1 cellular context compared by ENCODE assay signal in genomic region chr7:149125189-149125863, GRCh38.
TF ChIP-seq lines count a peak whose summit lies in the region.

No MANE protein-coding gene starts in this region.

TF ChIP-seq in HCT116, 20 proteins besides CTCF, POLR2A, EP300 and RAD21 (continued from another document):
- TF ChIP-seq REST (IDR thresholded peaks at IDR 0.05; ENCODE audit: low read depth) (no peak), ZNF274 (IDR thresholded peaks at IDR 0.05; ENCODE audit: low read depth, low read length) (no peak), EZH2 (IDR thresholded peaks at IDR 0.05) (no peak), ATF3 (IDR thresholded peaks at IDR 0.05) (no peak), TCF7L2 (IDR thresholded peaks at IDR 0.05; ENCODE audit: borderline replicate concordance, extremely low read depth, insufficient read depth, insufficient read length) (no peak), ELF1 (IDR thresholded peaks at IDR 0.05; ENCODE audit: borderline replicate concordance, low read depth) (no peak), POLR2AphosphoS5 (IDR thresholded peaks at IDR 0.05; ENCODE audit: low read depth, low read length) (no peak), YY1 (IDR thresholded peaks at IDR 0.05; ENCODE audit: extremely low read depth, insufficient replicate concordance, low read depth, low read length) (no peak), ZFX (IDR thresholded peaks at IDR 0.05) (no peak), ZBTB33 (IDR thresholded peaks at IDR 0.05; ENCODE audit: extremely low read depth, insufficient replicate concordance, low read length) (no peak), CEBPB (IDR thresholded peaks at IDR 0.05; ENCODE audit: low read depth) (no peak), EGR1 (IDR thresholded peaks at IDR 0.05; ENCODE audit: low read depth) (no peak), JUND (IDR thresholded peaks at IDR 0.05) (no peak)
